In the genomic region with DNA sequence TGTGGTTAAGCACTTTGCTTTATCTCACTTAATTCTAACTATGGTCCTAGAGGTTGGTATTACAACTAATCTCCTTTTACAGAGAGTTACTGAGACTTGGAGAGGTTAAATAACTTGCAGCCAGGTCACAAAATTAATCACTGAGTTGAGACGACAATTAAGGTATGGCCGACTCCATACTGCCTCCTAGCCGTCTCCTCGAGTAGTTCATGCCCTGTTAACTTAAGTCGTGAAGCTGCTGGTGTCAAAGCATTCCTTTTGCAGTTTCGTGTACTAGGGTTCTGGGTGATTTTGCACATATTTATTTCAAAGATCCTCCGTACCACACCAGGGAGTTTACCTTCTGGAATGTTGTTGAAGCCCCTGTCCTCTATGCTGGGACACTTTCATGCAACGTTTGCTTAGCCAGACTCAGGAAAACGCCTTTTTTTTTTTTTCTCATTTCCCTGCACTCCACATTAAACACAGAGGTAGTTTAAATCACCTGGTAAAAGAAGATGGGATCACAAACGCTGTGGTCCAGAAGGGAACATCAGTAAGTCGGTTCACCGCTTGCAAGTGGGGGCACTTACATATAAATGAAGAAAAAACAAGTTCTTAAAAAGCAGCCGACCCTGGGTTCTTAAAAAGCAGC, we compare ENCODE assay signal across 8 cellular contexts. TPM values are rescaled to one million over a fixed set of nuclear protein-coding genes. Genes with fewer than 3 reads are reported as not detected.
A peak's percentile ranks its signal among the peaks of the same experiment; 100 is the strongest.
DNase-seq lines count a peak whose midpoint lies in the region; ATAC-seq and TF ChIP-seq lines count a peak whose summit lies in the region.

No MANE protein-coding gene starts in this region.

- H3K36me3 Mint-ChIP-seq in memory B cell, result no peaks in the 10 kb centered on the region

- H3K9me3 Mint-ChIP-seq in memory B cell, result no peaks in the 10 kb centered on the region

- peak; percentile 83 for TF ChIP-seq CTCF in AG09319 (IDR thresholded peaks at IDR 0.05; ENCODE audit: low read depth, low read length)

- H3K36me3 ChIP-seq in ectodermal cell (ENCODE audit: control insufficient read depth, insufficient read depth, low read length), result no peaks in the 10 kb centered on the region

- 4% methylated on average over 13 of the region's 13 CpGs for WGBS in ectodermal cell, 2 experiments

- peaks cover 7% of the 10 kb centered on the region for H3K4me1 ChIP-seq in ectodermal cell (ENCODE audit: control insufficient read depth, insufficient read depth, low read length)

- H3K4me3 ChIP-seq in ectodermal cell (ENCODE audit: insufficient read depth, low read depth, low read length), result peak overlapping the region; percentile 77

- peaks cover 17% of the 10 kb centered on the region for H3K4me1 Mint-ChIP-seq in memory B cell

- ATAC-seq in GM18867 (IDR thresholded peaks at IDR 0.05; ENCODE audit: unreplicated experiment) (peak; percentile 33), HG03378 (IDR thresholded peaks at IDR 0.05; ENCODE audit: unreplicated experiment) (peak; percentile 37), memory B cell (ENCODE audit: low read depth) (peak; percentile 33)

- no peaks in the 10 kb centered on the region for H3K9me3 ChIP-seq in ectodermal cell (ENCODE audit: control insufficient read depth, low read length)

- no peaks in the 10 kb centered on the region for H3K27me3 Mint-ChIP-seq in memory B cell

- H3K27ac ChIP-seq in ectodermal cell (ENCODE audit: insufficient read depth, low read depth, low read length, poor library complexity, severe bottlenecking), result peak overlapping the region; percentile 59

- peak overlapping the region; percentile 96 for H3K27ac Mint-ChIP-seq in memory B cell

- no peak for DNase-seq in AG09319 (ENCODE audit: extremely low read depth, low read depth)
- peak; percentile 45 for DNase-seq in NCI-H526 treated with DMSO at 0.1 percent for 48 hours (lab: John Stamatoyannopoulos, UW)
- DNase-seq in activated CD4-positive, alpha-beta T cell treated with anti-CD3 and anti-CD28 coated beads, Interleukin-2, amount 50 U/mL, for 24 hours (ENCODE audit: low read depth in 1 of 2, low spot score in 1 of 2), result peak; percentile 46 to 69
- DNase-seq in memory B cell (ENCODE audit: low spot score in 2 of 2), result peak; percentile 58 to 73
- peak; percentile 63 for DNase-seq in stimulated activated CD8-positive, alpha-beta memory T cell treated with anti-CD3 and anti-CD28 coated beads, Interleukin-4, amount 100 ng/mL, for 24 hours (ENCODE audit: low read depth)

- no peaks in the 10 kb centered on the region for H3K27me3 ChIP-seq in ectodermal cell (ENCODE audit: control insufficient read depth, insufficient read depth, low read length, poor library complexity, severe bottlenecking)

- peak overlapping the region; percentile 100 for H3K4me3 Mint-ChIP-seq in memory B cell

RNA-seq across cellular contexts. Expression of gene NEK7, which starts 0.6 kb away (rescaled TPM):
- polyA plus RNA-seq in ectodermal cell (2013, experiment 1 of 4), result 16.8 TPM
- 16.3 TPM for polyA plus RNA-seq in ectodermal cell (2013, experiment 2 of 4)
- polyA plus RNA-seq in ectodermal cell (2013, experiment 3 of 4), result 16.7 TPM
- 18.6 TPM for polyA plus RNA-seq in ectodermal cell (2013, experiment 4 of 4)
